ENCODE assay signal across 18 cellular contexts in genomic region chr1:54135436-54136120, GRCh38. TPM values are rescaled to one million over a fixed set of nuclear protein-coding genes. Genes with fewer than 3 reads are reported as not detected.
DNase-seq lines count a peak whose midpoint lies in the region; ATAC-seq and TF ChIP-seq lines count a peak whose summit lies in the region.
"Had no signal": no experiment of that assay in that cellular context is flagged by ENCODE, and none has a peak within 500 bp of the region (broad histone marks: within the 10 kb centered on the region; RNA-seq: fewer than 3 reads in every experiment).

No MANE protein-coding gene starts in this region.

- ATAC-seq in stimulated activated effector memory CD8-positive, alpha-beta T cell treated with anti-CD3 and anti-CD28 coated beads, Interleukin-12 subunit alpha, Interleukin-12 subunit beta, amount 100 ng/mL, for 72 hours: no peak
- no peak for ATAC-seq in HG03039 (IDR thresholded peaks at IDR 0.05; ENCODE audit: unreplicated experiment)
- ATAC-seq: activated naive CD4-positive, alpha-beta T cell treated with anti-CD3 and anti-CD28 coated beads, Interleukin-2, amount 50 U/mL, for 72 hours; left cardiac atrium; psoas muscle had no signal

- peak overlapping the region; percentile 87 for H3K27ac Mint-ChIP-seq in HFFc6
- H3K27ac Mint-ChIP-seq in stimulated activated effector memory CD8-positive, alpha-beta T cell treated with anti-CD3 and anti-CD28 coated beads, Interleukin-12 subunit alpha, Interleukin-12 subunit beta, amount 100 ng/mL, for 72 hours: peak overlapping the region; percentile 40
- H3K27ac Mint-ChIP-seq: activated naive CD4-positive, alpha-beta T cell treated with anti-CD3 and anti-CD28 coated beads, Interleukin-2, amount 50 U/mL, for 72 hours; CD4-positive, alpha-beta memory T cell; T-helper 1 cell treated with Interleukin-12 subunit alpha and Interleukin-12 subunit beta and Interleukin-4 antibody, amounts not matched to agents 30 μg/mL and 1 μg/mL, for 36 hours had no signal

- H3K4me3 Mint-ChIP-seq in HFFc6: peak overlapping the region; percentile 60
- H3K4me3 Mint-ChIP-seq in stimulated activated effector memory CD8-positive, alpha-beta T cell treated with anti-CD3 and anti-CD28 coated beads, Interleukin-12 subunit alpha, Interleukin-12 subunit beta, amount 100 ng/mL, for 72 hours: no peak overlapping the region
- H3K4me3 Mint-ChIP-seq: CD4-positive, alpha-beta memory T cell; T-helper 1 cell treated with Interleukin-12 subunit alpha and Interleukin-12 subunit beta and Interleukin-4 antibody, amounts not matched to agents 30 μg/mL and 1 μg/mL, for 36 hours had no signal

- H3K9me3 Mint-ChIP-seq in HFFc6: no peaks in the 10 kb centered on the region
- H3K9me3 Mint-ChIP-seq in stimulated activated effector memory CD8-positive, alpha-beta T cell treated with anti-CD3 and anti-CD28 coated beads, Interleukin-12 subunit alpha, Interleukin-12 subunit beta, amount 100 ng/mL, for 72 hours: no peaks in the 10 kb centered on the region
- H3K9me3 Mint-ChIP-seq: activated naive CD4-positive, alpha-beta T cell treated with anti-CD3 and anti-CD28 coated beads, Interleukin-2, amount 50 U/mL, for 72 hours; CD4-positive, alpha-beta memory T cell; T-helper 1 cell treated with Interleukin-12 subunit alpha and Interleukin-12 subunit beta and Interleukin-4 antibody, amounts not matched to agents 30 μg/mL and 1 μg/mL, for 36 hours had no signal

- TF ChIP-seq CTCF in HFFc6 (IDR thresholded peaks at IDR 0.05) (no peak), astrocyte of the spinal cord (IDR thresholded peaks at IDR 0.05; ENCODE audit: low read depth, low read length) (no peak)

- H3K36me3 Mint-ChIP-seq in HFFc6 (ENCODE audit: low read depth): no peaks in the 10 kb centered on the region
- H3K36me3 Mint-ChIP-seq in stimulated activated effector memory CD8-positive, alpha-beta T cell treated with anti-CD3 and anti-CD28 coated beads, Interleukin-12 subunit alpha, Interleukin-12 subunit beta, amount 100 ng/mL, for 72 hours: no peaks in the 10 kb centered on the region
- H3K36me3 Mint-ChIP-seq: activated naive CD4-positive, alpha-beta T cell treated with anti-CD3 and anti-CD28 coated beads, Interleukin-2, amount 50 U/mL, for 72 hours; CD4-positive, alpha-beta memory T cell had no signal

- H3K27me3 Mint-ChIP-seq in HFFc6 (ENCODE audit: insufficient read depth): peaks cover 5% of the 10 kb centered on the region
- H3K27me3 Mint-ChIP-seq: CD4-positive, alpha-beta memory T cell had no signal

- in situ Hi-C loops in astrocyte of the spinal cord (cut with HindIII; ENCODE audit: low sequenced_read_pairs): no loop called here

- DNase-seq in HFFc6: peak; percentile 44
- peak; percentile 56 for DNase-seq in astrocyte of the spinal cord (ENCODE audit: low read depth, low spot score)
- DNase-seq in kidney tubule cell (ENCODE audit: low spot score): peak; percentile 60
- DNase-seq in stimulated activated effector memory CD8-positive, alpha-beta T cell treated with anti-CD3 and anti-CD28 coated beads, Interleukin-12 subunit alpha, Interleukin-12 subunit beta, amount 100 ng/mL, for 72 hours (ENCODE audit: low spot score in 2 of 2): no peak
- no peak for DNase-seq in effector CD8-positive, alpha-beta T cell (lab: John Stamatoyannopoulos, UW)
- no peak for DNase-seq in DMS 273 (lab: John Stamatoyannopoulos, UW; ENCODE audit: unreplicated experiment)
- DNase-seq in activated effector memory CD4-positive, alpha-beta T cell treated with Interleukin-2 at 50 U/mL for 16 hours: no peak
- DNase-seq: activated CD8-positive, alpha-beta memory T cell treated with anti-CD3 and anti-CD28 coated beads, Interleukin-2, amount 50 U/mL, for 48 hours; CD4-positive, alpha-beta memory T cell; GDM1; glutamatergic neuron; left cardiac atrium; NCI-H2081 treated with DMSO at 0.1 percent for 48 hours; psoas muscle had no signal

- no peak overlapping the region for H3K4me3 ChIP-seq in astrocyte of the spinal cord (ENCODE audit: low read depth, low read length)
- H3K4me3 ChIP-seq: cardiac muscle cell, psoas muscle had no signal

- H3K4me1 Mint-ChIP-seq in HFFc6 (ENCODE audit: low read depth): peaks cover 52% of the 10 kb centered on the region
- no peaks in the 10 kb centered on the region for H3K4me1 Mint-ChIP-seq in stimulated activated effector memory CD8-positive, alpha-beta T cell treated with anti-CD3 and anti-CD28 coated beads, Interleukin-12 subunit alpha, Interleukin-12 subunit beta, amount 100 ng/mL, for 72 hours
- H3K4me1 Mint-ChIP-seq: CD4-positive, alpha-beta memory T cell had no signal

RNA-seq across cellular contexts. Expression of gene CDCP2, which starts 17.2 kb away (rescaled TPM):
- not detected for total RNA-seq in HFFc6 (2021; fragmentation: NEBNext Ultra II Directional; extraction: Animal tissue kit (Norgen Biotek cat#: 25700))
- total RNA-seq: left cardiac atrium, psoas muscle had no signal

Comparison
In these comparisons a context has a peak if more than half of its experiments do, and no peak if none do; other contexts are left out.
1. DNase-seq: peak in HFFc6 (single experiment), astrocyte of the spinal cord (single experiment) and kidney tubule cell (single experiment); none in stimulated activated effector memory CD8-positive, alpha-beta T cell treated with anti-CD3 and anti-CD28 coated beads, Interleukin-12 subunit alpha, Interleukin-12 subunit beta, amount 100 ng/mL, for 72 hours (0 of 2), effector CD8-positive, alpha-beta T cell (single experiment), DMS 273 (single experiment) and activated effector memory CD4-positive, alpha-beta T cell treated with Interleukin-2 at 50 U/mL for 16 hours (single experiment).